13 cellular contexts compared by ENCODE assay signal in genomic region chr5:32088214-32088613, GRCh38.
DNase-seq lines count a peak whose midpoint lies in the region; ATAC-seq, FAIRE-seq and TF ChIP-seq lines count a peak whose summit lies in the region.
"Had no signal": no experiment of that assay in that cellular context is flagged by ENCODE, and none has a peak within 500 bp of the region (broad histone marks: within the 10 kb centered on the region; RNA-seq: fewer than 3 reads in every experiment).

No MANE protein-coding gene starts in this region.

- H3K79me2 ChIP-seq in HepG2 (ENCODE audit: insufficient read depth, low read length): no peaks in the 10 kb centered on the region

- ATAC-seq in HepG2 (no peak), right lobe of liver (no peak), HG03442 (IDR thresholded peaks at IDR 0.05; ENCODE audit: unreplicated experiment) (no peak)

- H3K9me3 ChIP-seq in HepG2 (ENCODE audit: low read length): no peaks in the 10 kb centered on the region
- H3K9me3 ChIP-seq in right lobe of liver: no peaks in the 10 kb centered on the region
- H3K9me3 ChIP-seq in esophagus muscularis mucosa: no peaks in the 10 kb centered on the region
- H3K9me3 ChIP-seq: HAP-1 had no signal

- no peaks in the 10 kb centered on the region for H4K20me1 ChIP-seq in HepG2 (ENCODE audit: insufficient read depth, low read length)

- CTCF ChIA-PET in HepG2 (lab: Yijun Ruan, JAX; ENCODE audit: low intra/inter-chr PET ratio, low total read pairs): no interaction called here

- no peak for TF ChIP-seq EP300 in HepG2 (IDR thresholded peaks at IDR 0.05; ENCODE audit: low read depth in 2 of 2, low read length in 2 of 2)
- TF ChIP-seq EP300 in HepG2 (CRISPR knock-in tag; IDR thresholded peaks at IDR 0.05; ENCODE audit: borderline replicate concordance): no peak
- no peak for TF ChIP-seq EP300 in esophagus muscularis mucosa (IDR thresholded peaks at IDR 0.05)

- peak overlapping the region; percentile 34; the same call in 1 of the 2 replicates for H3K4me2 ChIP-seq in HepG2 (ENCODE audit: low read depth, low read length)

- no peak overlapping the region for H2AFZ ChIP-seq in HepG2 (ENCODE audit: low read length)

- H3K27ac ChIP-seq in HepG2 (ENCODE audit: extremely low read length, insufficient read depth, low read length): no peak overlapping the region
- no peak overlapping the region for H3K27ac ChIP-seq in right lobe of liver
- H3K27ac ChIP-seq in esophagus muscularis mucosa (replicated peaks in 1 of 4): no peak overlapping the region

- intact Hi-C loops in HepG2 (cut with micrococcal nuclease; ENCODE audit: unreplicated experiment): no loop called here
- intact Hi-C loops in right lobe of liver (cut with DNase I): loop anchor here in 1 of 2 donors (10.0 kb wide), 1 partner anchor 263 kb away; no protein-coding TSS in a partner anchor
- intact Hi-C loops in esophagus muscularis mucosa (cut with DNase I): no loop called here

- BruUV-seq in HepG2 (replicated peaks; lab: Mats Ljungman, UMichigan): no TSS peak

- WGBS in HepG2 (ENCODE audit: low lambda C conversion rate): 73% methylated on average over 12 of the region's 12 CpGs
- WGBS in right lobe of liver (ENCODE audit: insufficient coverage, low coverage, low lambda C conversion rate, missing lambda C conversion rate): 81% methylated on average over 4 of the region's 12 CpGs
- WGBS in esophagus muscularis mucosa: 92% methylated on average over 12 of the region's 12 CpGs

- TF ChIP-seq POLR2A in HepG2 (IDR thresholded peaks at IDR 0.05; ENCODE audit: insufficient read depth in 1 of 2, low read depth in 2 of 2, low read length in 2 of 2): no peak
- TF ChIP-seq POLR2A in right lobe of liver (IDR thresholded peaks at IDR 0.05): no peak
- TF ChIP-seq POLR2A in esophagus muscularis mucosa (IDR thresholded peaks at IDR 0.05; ENCODE audit: low read depth): no peak

- H3K36me3 ChIP-seq in HepG2 (replicated peaks in 1 of 2; ENCODE audit: control insufficient read depth in 1 of 2, insufficient read depth in 2 of 2, low read length in 2 of 2): no peaks in the 10 kb centered on the region
- H3K36me3 ChIP-seq in right lobe of liver: no peaks in the 10 kb centered on the region
- H3K36me3 ChIP-seq in esophagus muscularis mucosa: peaks cover 0 to 59% (median 33%) of the 10 kb centered on the region in 4 donors
- H3K36me3 ChIP-seq: HAP-1 had no signal

- POLR2A ChIA-PET in HepG2 (lab: Yijun Ruan, JAX): no interaction called here

- H3K4me3 ChIP-seq in HepG2 (replicated peaks in 1 of 3; ENCODE audit: insufficient read depth in 1 of 3, low read depth in 2 of 3, low read length in 3 of 3) (no peak overlapping the region), right lobe of liver (no peak overlapping the region), esophagus muscularis mucosa (no peak overlapping the region)
- H3K4me3 ChIP-seq: HAP-1 had no signal

- H3K9ac ChIP-seq in HepG2 (ENCODE audit: insufficient read depth, low read depth, low read length): no peak overlapping the region

- FAIRE-seq in HepG2 (lab: Jason Lieb, UNC) (no peak), RCC 7860 (lab: Jason Lieb, UNC) (no peak)
- FAIRE-seq: A204.1, H1, HTR-8/SVneo had no signal

- no peaks in the 10 kb centered on the region for H3K27me3 ChIP-seq in HepG2 (ENCODE audit: control insufficient read depth in 1 of 2, insufficient read depth in 2 of 2, low read length in 2 of 2)
- no peaks in the 10 kb centered on the region for H3K27me3 ChIP-seq in right lobe of liver
- H3K27me3 ChIP-seq in esophagus muscularis mucosa: no peaks in the 10 kb centered on the region

- in situ Hi-C loops in HepG2 (cut with HindIII; ENCODE audit: extremely low pct_ligation_motif_present, low pct_unique_long_range_greater_than_20kb): no loop called here

- TF ChIP-seq RAD21 in HepG2 (CRISPR knock-in tag; IDR thresholded peaks at IDR 0.05): no peak

- no peak for TF ChIP-seq CTCF in HepG2 (CRISPR knock-in tag; IDR thresholded peaks at IDR 0.05)
- TF ChIP-seq CTCF in right lobe of liver (IDR thresholded peaks at IDR 0.05): no peak
- TF ChIP-seq CTCF in esophagus muscularis mucosa (IDR thresholded peaks at IDR 0.05): no peak

- DNase-seq in NCI-H82 (lab: John Stamatoyannopoulos, UW) (peak; percentile 13), NCI-H82 treated with DMSO at 0.1 percent for 48 hours (lab: John Stamatoyannopoulos, UW; ENCODE audit: unreplicated experiment) (no peak), HepG2 (ENCODE audit: low spot score) (no peak), right lobe of liver (no peak), esophagus muscularis mucosa (ENCODE audit: extremely low spot score) (peak; percentile 68), RCC 7860 (ENCODE audit: low spot score) (no peak)
- DNase-seq: C1 segment of cervical spinal cord; CD4-positive, alpha-beta T cell had no signal

- peaks cover 27% of the 10 kb centered on the region for H3K4me1 ChIP-seq in HepG2 (ENCODE audit: insufficient read depth, low read length)
- peaks cover 0 to 8% (median 0%) of the 10 kb centered on the region in 4 donors for H3K4me1 ChIP-seq in right lobe of liver
- peaks cover 0 to 6% (median 5%) of the 10 kb centered on the region in 4 donors for H3K4me1 ChIP-seq in esophagus muscularis mucosa
- H3K4me1 ChIP-seq: HAP-1 had no signal

TF ChIP-seq in HepG2, 621 proteins besides CTCF, POLR2A, EP300 and RAD21:
- no peak for TF ChIP-seq CHCHD3 (CRISPR knock-in tag; IDR thresholded peaks at IDR 0.05)

Comparison
In these comparisons a context has a peak if more than half of its experiments do, and no peak if none do; other contexts are left out.
1. DNase-seq: peak in NCI-H82 (single experiment) and esophagus muscularis mucosa (single experiment); none in NCI-H82 treated with DMSO at 0.1 percent for 48 hours (single experiment), HepG2 (single experiment), right lobe of liver (0 of 3) and RCC 7860 (single experiment).